12 cellular contexts compared by ENCODE assay signal in genomic region chr12:53737951-53738833, GRCh38. TPM values are rescaled to one million over a fixed set of nuclear protein-coding genes. Genes with fewer than 3 reads are reported as not detected.
DNase-seq lines count a peak whose midpoint lies in the region; ATAC-seq and TF ChIP-seq lines count a peak whose summit lies in the region.
"Had no signal": no experiment of that assay in that cellular context is flagged by ENCODE, and none has a peak within 500 bp of the region (broad histone marks: within the 10 kb centered on the region; RNA-seq: fewer than 3 reads in every experiment).

No MANE protein-coding gene starts in this region.

- no peak for TF ChIP-seq CTCF in HEK293 (tag by site-specific recombination; IDR thresholded peaks at IDR 0.05)
- no peak for TF ChIP-seq CTCF in progenitor cell of endocrine pancreas (IDR thresholded peaks at IDR 0.05; ENCODE audit: unreplicated experiment)

- no peaks in the 10 kb centered on the region for H3K36me3 Mint-ChIP-seq in progenitor cell of endocrine pancreas (ENCODE audit: insufficient read depth)

- peak overlapping the region; percentile 59 for H3K4me3 Mint-ChIP-seq in progenitor cell of endocrine pancreas (ENCODE audit: low read depth)

- CTCF ChIA-PET in HEK293 (lab: Yijun Ruan, JAX): interaction anchor here (0.7 to 18.2 kb wide), 7 partner anchors 7 to 247 kb away, joined by 3 to 915 read pairs (median 4); partner anchors contain the start of gene HOXC10

- peaks cover 26% of the 10 kb centered on the region for H3K27me3 Mint-ChIP-seq in progenitor cell of endocrine pancreas

- no peak overlapping the region for H3K27ac ChIP-seq in HEK293 (ENCODE audit: extremely low read depth, low read depth, low read length)
- H3K27ac ChIP-seq: SJSA1 had no signal

- peak overlapping the region; percentile 42 for H3K27ac Mint-ChIP-seq in progenitor cell of endocrine pancreas

- no peak overlapping the region for H3K4me3 ChIP-seq in HEK293 (ENCODE audit: low read depth, low read length)
- H3K4me3 ChIP-seq: SJSA1 had no signal

- peaks cover 8% of the 10 kb centered on the region for H3K4me1 ChIP-seq in HEK293 (ENCODE audit: control insufficient read depth, insufficient read depth, low read length)

- POLR2A ChIA-PET in HEK293 (lab: Yijun Ruan, JAX): interaction anchor here (1.1 kb wide), 1 partner anchor 10 kb away, joined by 3 read pairs; no protein-coding TSS in a partner anchor

- H3K36me3 ChIP-seq in HEK293 (ENCODE audit: control insufficient read depth in 2 of 2, insufficient read depth in 1 of 2, low read length in 2 of 2): no peaks in the 10 kb centered on the region
- H3K36me3 ChIP-seq: SJSA1 had no signal

- no peak for ATAC-seq in HG03135 (IDR thresholded peaks at IDR 0.05; ENCODE audit: unreplicated experiment)

- DNase-seq in T-helper 22 cell (ENCODE audit: low read depth) (peak; percentile 27), progenitor cell of endocrine pancreas (ENCODE audit: low spot score, unreplicated experiment) (peak; percentile 52), ureter (ENCODE audit: low spot score) (no peak), DMS153 treated with DMSO at 0.1 percent for 48 hours (lab: John Stamatoyannopoulos, UW; ENCODE audit: unreplicated experiment) (no peak), CD1c-positive myeloid dendritic cell (ENCODE audit: extremely low spot score) (no peak)
- peak; percentile 41 for DNase-seq in effector CD4-positive, alpha-beta T cell
- DNase-seq: cortex of kidney had no signal

- H3K9me3 Mint-ChIP-seq in progenitor cell of endocrine pancreas (ENCODE audit: low read depth): no peaks in the 10 kb centered on the region

- peaks cover 8% of the 10 kb centered on the region for H3K4me1 Mint-ChIP-seq in progenitor cell of endocrine pancreas (ENCODE audit: low read depth)

- H3K9me3 ChIP-seq in HEK293 (ENCODE audit: control insufficient read depth, insufficient read depth, low read depth, low read length): no peaks in the 10 kb centered on the region
- H3K9me3 ChIP-seq: SJSA1 had no signal

TF ChIP-seq in HEK293, 187 proteins besides CTCF, POLR2A, EP300 and RAD21:
- TF ChIP-seq ZNF157 (tag by site-specific recombination; IDR thresholded peaks at IDR 0.05) (no peak), ZFP69B (tag by site-specific recombination; IDR thresholded peaks at IDR 0.05) (peak; percentile 91), SP3 (tag by site-specific recombination; IDR thresholded peaks at IDR 0.05) (0 out of 2 replicates have a peak, but pooled peaks have one; percentile 5)
- TF ChIP-seq, protein P1, sequence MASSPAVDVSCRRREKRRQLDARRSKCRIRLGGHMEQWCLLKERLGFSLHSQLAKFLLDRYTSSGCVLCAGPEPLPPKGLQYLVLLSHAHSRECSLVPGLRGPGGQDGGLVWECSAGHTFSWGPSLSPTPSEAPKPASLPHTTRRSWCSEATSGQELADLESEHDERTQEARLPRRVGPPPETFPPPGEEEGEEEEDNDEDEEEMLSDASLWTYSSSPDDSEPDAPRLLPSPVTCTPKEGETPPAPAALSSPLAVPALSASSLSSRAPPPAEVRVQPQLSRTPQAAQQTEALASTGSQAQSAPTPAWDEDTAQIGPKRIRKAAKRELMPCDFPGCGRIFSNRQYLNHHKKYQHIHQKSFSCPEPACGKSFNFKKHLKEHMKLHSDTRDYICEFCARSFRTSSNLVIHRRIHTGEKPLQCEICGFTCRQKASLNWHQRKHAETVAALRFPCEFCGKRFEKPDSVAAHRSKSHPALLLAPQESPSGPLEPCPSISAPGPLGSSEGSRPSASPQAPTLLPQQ (tag by site-specific recombination; IDR thresholded peaks at IDR 0.05): peak; percentile 60; the same call in 1 of the 2 replicates
- TF ChIP-seq, protein P2, sequence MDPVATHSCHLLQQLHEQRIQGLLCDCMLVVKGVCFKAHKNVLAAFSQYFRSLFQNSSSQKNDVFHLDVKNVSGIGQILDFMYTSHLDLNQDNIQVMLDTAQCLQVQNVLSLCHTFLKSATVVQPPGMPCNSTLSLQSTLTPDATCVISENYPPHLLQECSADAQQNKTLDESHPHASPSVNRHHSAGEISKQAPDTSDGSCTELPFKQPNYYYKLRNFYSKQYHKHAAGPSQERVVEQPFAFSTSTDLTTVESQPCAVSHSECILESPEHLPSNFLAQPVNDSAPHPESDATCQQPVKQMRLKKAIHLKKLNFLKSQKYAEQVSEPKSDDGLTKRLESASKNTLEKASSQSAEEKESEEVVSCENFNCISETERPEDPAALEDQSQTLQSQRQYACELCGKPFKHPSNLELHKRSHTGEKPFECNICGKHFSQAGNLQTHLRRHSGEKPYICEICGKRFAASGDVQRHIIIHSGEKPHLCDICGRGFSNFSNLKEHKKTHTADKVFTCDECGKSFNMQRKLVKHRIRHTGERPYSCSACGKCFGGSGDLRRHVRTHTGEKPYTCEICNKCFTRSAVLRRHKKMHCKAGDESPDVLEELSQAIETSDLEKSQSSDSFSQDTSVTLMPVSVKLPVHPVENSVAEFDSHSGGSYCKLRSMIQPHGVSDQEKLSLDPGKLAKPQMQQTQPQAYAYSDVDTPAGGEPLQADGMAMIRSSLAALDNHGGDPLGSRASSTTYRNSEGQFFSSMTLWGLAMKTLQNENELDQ (tag by site-specific recombination; IDR thresholded peaks at IDR 0.05; ENCODE audit: low read depth): no peak
TF ChIP-seq in HEK293: peak in this region for 3.

RNA-seq across cellular contexts. Expression of gene CALCOCO1, which starts 10.9 kb away (rescaled TPM):
- total RNA-seq in progenitor cell of endocrine pancreas (89.5 and 101 TPM in 2 replicates), ureter (111 TPM)

RNA-seq across cellular contexts. Expression of gene CISTR, which starts 13.6 kb away (rescaled TPM):
- total RNA-seq in progenitor cell of endocrine pancreas: 0.58 TPM in 1 of 2 replicates, not detected in the other
- total RNA-seq in ureter: not detected
- total RNA-seq: osteoblast, SJSA1, urinary bladder had no signal

Comparison
In these comparisons a context has a peak if more than half of its experiments do, and no peak if none do; other contexts are left out.
1. DNase-seq: peak in T-helper 22 cell (single experiment), effector CD4-positive, alpha-beta T cell (single experiment) and progenitor cell of endocrine pancreas (single experiment); none in ureter (single experiment), DMS153 treated with DMSO at 0.1 percent for 48 hours (single experiment) and CD1c-positive myeloid dendritic cell (single experiment).